Comparison of ENCODE assay signal across 7 cellular contexts in the genomic region with DNA sequence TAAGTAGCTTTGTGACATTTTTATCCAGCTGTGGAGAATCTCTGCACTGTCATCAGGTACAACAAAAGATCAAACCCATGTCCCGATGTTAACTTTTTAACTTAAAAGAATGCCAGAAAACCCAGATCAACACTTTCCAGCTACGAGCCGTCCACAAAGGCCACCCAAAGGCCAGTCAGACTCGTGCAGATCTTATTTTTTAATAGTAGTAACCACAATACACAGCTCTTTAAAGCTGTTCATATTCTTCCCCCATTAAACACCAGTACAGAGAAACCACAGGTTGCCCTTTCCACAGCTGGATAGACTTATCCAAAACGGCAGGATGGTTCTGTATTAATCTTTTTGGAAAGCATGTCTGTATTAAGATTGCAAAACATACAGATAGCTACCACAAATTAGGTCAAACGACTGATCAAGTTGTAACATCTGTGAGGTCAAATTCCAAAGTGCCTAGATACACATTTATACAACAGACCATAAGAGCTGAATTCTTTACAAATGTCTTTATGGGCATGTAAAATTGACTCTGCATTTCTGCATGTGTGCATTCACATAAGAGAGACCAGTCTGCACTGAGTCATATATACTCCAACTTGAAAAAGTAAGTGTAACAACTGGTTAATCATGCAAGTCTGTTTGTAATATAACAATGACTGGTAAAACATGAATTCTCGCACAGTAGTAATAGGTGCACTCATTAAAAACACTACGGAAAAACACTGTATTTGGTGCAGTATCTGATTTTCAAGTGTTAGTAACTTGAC. TPM values are rescaled to one million over a fixed set of nuclear protein-coding genes. Genes with fewer than 3 reads are reported as not detected.
A peak's percentile ranks its signal among the peaks of the same experiment; 100 is the strongest.
DNase-seq lines count a peak whose midpoint lies in the region; ATAC-seq, FAIRE-seq and TF ChIP-seq lines count a peak whose summit lies in the region.

No MANE protein-coding gene starts in this region.

- H3K36me3 ChIP-seq in NT2/D1 (ENCODE audit: insufficient read depth, insufficient read length, low read length) (peaks cover 50% of the 10 kb centered on the region), aorta (ENCODE audit: control insufficient read depth in 1 of 2, insufficient read depth in 2 of 2, low read length in 1 of 2) (peaks cover 0 to 4% of the 10 kb centered on the region in 2 donors)

- peak overlapping the region; percentile 17 to 24 for H3K27ac ChIP-seq in aorta (ENCODE audit: low read depth in 1 of 2, low read length in 2 of 2)

- H3K27me3 ChIP-seq in NT2/D1 (ENCODE audit: insufficient read depth, insufficient read length): no peaks in the 10 kb centered on the region
- H3K27me3 ChIP-seq in aorta (ENCODE audit: control insufficient read depth in 1 of 2, insufficient read depth in 2 of 2, low read length in 1 of 2): no peaks in the 10 kb centered on the region

- WGBS in aorta, 2 donors: 0% methylated on average over 8 of the region's 8 CpGs

- intact Hi-C loops in aorta (cut with DNase I): loop anchor here (5.0 to 10.0 kb wide), 4 partner anchors 73 to 312 kb away; no protein-coding TSS in a partner anchor

- H3K36me3 Mint-ChIP-seq in mesothelial cell of epicardium: peaks cover 24% of the 10 kb centered on the region

- TF ChIP-seq POLR2A in GM12892 (IDR thresholded peaks at IDR 0.05; ENCODE audit: low read depth, low read length): 0 out of 2 replicates have a peak, but pooled peaks have one; percentile 17

- H3K9me3 Mint-ChIP-seq in mesothelial cell of epicardium: no peaks in the 10 kb centered on the region

- peaks cover 70% of the 10 kb centered on the region for H3K4me1 Mint-ChIP-seq in mesothelial cell of epicardium

- H3K27me3 Mint-ChIP-seq in mesothelial cell of epicardium (ENCODE audit: low read depth): no peaks in the 10 kb centered on the region

- TF ChIP-seq CTCF in choroid plexus epithelial cell (conservative IDR thresholded peaks at IDR 0.05; ENCODE audit: low read depth, low read length) (no peak), mesothelial cell of epicardium (IDR thresholded peaks at IDR 0.05; ENCODE audit: unreplicated experiment) (no peak)

- peak overlapping the region; percentile 96 for H3K27ac Mint-ChIP-seq in mesothelial cell of epicardium

- ATAC-seq in aorta (ENCODE audit: low FRiP score): no peak

- H3K9ac ChIP-seq in NT2/D1 (ENCODE audit: insufficient read length, low read depth): peak overlapping the region; percentile 0

- H3K4me1 ChIP-seq in NT2/D1 (ENCODE audit: insufficient read depth, insufficient read length) (peaks cover 8% of the 10 kb centered on the region), aorta (ENCODE audit: control insufficient read depth in 1 of 2, insufficient read depth in 2 of 2, low read length in 2 of 2) (no peaks in the 10 kb centered on the region)

- H3K9me3 ChIP-seq in NT2/D1 (ENCODE audit: insufficient read depth, low read length): no peaks in the 10 kb centered on the region
- H3K9me3 ChIP-seq in aorta (ENCODE audit: control insufficient read depth, low read length): no peaks in the 10 kb centered on the region

- DNase-seq in GM12892 (ENCODE audit: insufficient read length) (no peak), NT2/D1 (ENCODE audit: low read depth, low spot score) (no peak), choroid plexus epithelial cell (ENCODE audit: low read depth) (peak; percentile 69), mesothelial cell of epicardium (ENCODE audit: low spot score in 2 of 2, unreplicated experiment in 2 of 2) (no peak), aorta (no peak), NCI-H2029 treated with DMSO at 0.1 percent for 48 hours (lab: John Stamatoyannopoulos, UW) (no peak)
- no peak for DNase-seq in activated CD8-positive, alpha-beta memory T cell treated with anti-CD3 and anti-CD28 coated beads, Interleukin-2, amount 50 U/mL, for 4 hours

- H3K4me3 ChIP-seq in NT2/D1 (ENCODE audit: insufficient read length, low read depth) (peak overlapping the region; percentile 84), choroid plexus epithelial cell (ENCODE audit: low read depth, low read length) (peak overlapping the region; percentile 91), aorta (ENCODE audit: low read length in 2 of 2) (peak overlapping the region; percentile 89 to 92)

- peak overlapping the region; percentile 92 for H3K4me3 Mint-ChIP-seq in mesothelial cell of epicardium

- no peak for FAIRE-seq in GM12892 (lab: Jason Lieb, UNC)

RNA-seq across cellular contexts. Expression of a gene that starts 5.1 kb away (rescaled TPM):
- polyA plus RNA-seq in GM12892 (2012; ENCODE audit: missing spikeins): 63.2 TPM
- total RNA-seq in mesothelial cell of epicardium (130 to 134 TPM (median 130 TPM) in 3 replicates), aorta (100 to 1,000 TPM in 1 of 2 donors, 10 to 100 TPM in 1; 90.6 to 148 TPM)
- polyA plus RNA-seq in aorta: 100 to 1,000 TPM in 1 of 2 donors, 10 to 100 TPM in 1; 36.9 to 123 TPM
